33 cellular contexts compared by ENCODE assay signal in genomic region chr18:51957001-51957400, GRCh38.
"Had no signal": no experiment of that assay in that cellular context is flagged by ENCODE, and none has a peak within 500 bp of the region (broad histone marks: within the 10 kb centered on the region; RNA-seq: fewer than 3 reads in every experiment).

No MANE protein-coding gene starts in this region.

- H3K36me3 Mint-ChIP-seq: activated naive CD8-positive, alpha-beta T cell had no signal

- DNase-seq: activated CD4-positive, alpha-beta T cell treated with anti-CD3 and anti-CD28 coated beads for 1 hour; activated CD4-positive, alpha-beta T cell treated with anti-CD3 and anti-CD28 coated beads for 48 hours; activated CD4-positive, alpha-beta T cell treated with anti-CD3 and anti-CD28 coated beads, Interleukin-2, amount 50 U/mL, for 1 hour; activated CD4-positive, alpha-beta T cell treated with anti-CD3 and anti-CD28 coated beads, Interleukin-2, amount 50 U/mL, for 48 hours; activated CD4-positive, CD25-positive, alpha-beta regulatory T cell; activated CD8-positive, alpha-beta memory T cell treated with anti-CD3 and anti-CD28 coated beads for 24 hours; activated CD8-positive, alpha-beta T cell treated with anti-CD3 and anti-CD28 coated beads for 36 hours; activated effector memory CD4-positive, alpha-beta T cell treated with Interleukin-2 at 50 U/mL for 16 hours; activated gamma-delta T cell treated with Interleukin-2 at 50 U/mL for 16 hours; activated naive CD4-positive, alpha-beta T cell treated with anti-CD3 and anti-CD28 coated beads, Interleukin-2, amount 50 U/mL, for 16 hours; activated naive CD4-positive, alpha-beta T cell treated with Interleukin-2 at 50 U/mL for 16 hours; activated T-cell treated with anti-CD3 and anti-CD28 coated beads, Interleukin-2, amount 50 U/mL, for 4 hours; amniotic stem cell; anterior cingulate cortex; brain microvascular endothelial cell; dorsolateral prefrontal cortex; effector memory CD4-positive, alpha-beta T cell; erythroblast; foreskin keratinocyte; gastrocnemius medialis; glutamatergic neuron; heart left ventricle; T-helper 1 cell; T-helper 17 cell; T1000; WERI-Rb-1 had no signal

- H3K9me3 ChIP-seq: esophagus muscularis mucosa, gastrocnemius medialis, heart left ventricle had no signal

- H3K4me1 ChIP-seq: esophagus muscularis mucosa, foreskin keratinocyte, gastrocnemius medialis, heart left ventricle had no signal

- H3K27me3 Mint-ChIP-seq: activated CD8-positive, alpha-beta T cell treated with anti-CD3 and anti-CD28 coated beads for 36 hours; activated naive CD8-positive, alpha-beta T cell; activated T-helper 17 cell treated with anti-CD3 and anti-CD28 coated beads, Interleukin-2, amount 50 U/mL, for 72 hours; central memory CD8-positive, alpha-beta T cell; dendritic cell treated with granulocyte-macrophage colony-stimulating factor and Interleukin-4, amounts not matched to agents 40 ng/mL and 50 ng/mL, for 4 days; T-helper 17 cell had no signal

- H3K9me3 Mint-ChIP-seq: activated CD8-positive, alpha-beta T cell treated with anti-CD3 and anti-CD28 coated beads for 36 hours had no signal

- H3K27me3 ChIP-seq: brain microvascular endothelial cell, dorsolateral prefrontal cortex, esophagus muscularis mucosa, foreskin keratinocyte, gastrocnemius medialis, heart left ventricle had no signal

- H3K4me1 Mint-ChIP-seq: activated T-helper 17 cell treated with anti-CD3 and anti-CD28 coated beads, Interleukin-2, amount 50 U/mL, for 72 hours; central memory CD8-positive, alpha-beta T cell; T-helper 17 cell had no signal

- H3K4me3 ChIP-seq: coronary artery, dorsolateral prefrontal cortex, esophagus muscularis mucosa, gastrocnemius medialis, heart left ventricle had no signal

- H3K27ac ChIP-seq: brain microvascular endothelial cell, coronary artery, dorsolateral prefrontal cortex, esophagus muscularis mucosa, foreskin keratinocyte, gastrocnemius medialis, heart left ventricle, WERI-Rb-1 had no signal

- ATAC-seq: activated CD8-positive, alpha-beta T cell treated with anti-CD3 and anti-CD28 coated beads for 36 hours; activated T-cell treated with anti-CD3 and anti-CD28 coated beads, Interleukin-2, amount 50 U/mL, for 4 hours; activated T-helper 17 cell treated with anti-CD3 and anti-CD28 coated beads, Interleukin-2, amount 50 U/mL, for 72 hours; foreskin keratinocyte; gastrocnemius medialis; heart left ventricle; T-helper 17 cell had no signal

- H3K27ac Mint-ChIP-seq: activated CD8-positive, alpha-beta T cell treated with anti-CD3 and anti-CD28 coated beads for 36 hours; activated naive CD8-positive, alpha-beta T cell; activated T-helper 17 cell treated with anti-CD3 and anti-CD28 coated beads, Interleukin-2, amount 50 U/mL, for 72 hours; dendritic cell treated with granulocyte-macrophage colony-stimulating factor and Interleukin-4, amounts not matched to agents 40 ng/mL and 50 ng/mL, for 4 days; T-helper 17 cell; T-helper 2 cell treated with Interferon-gamma antibody and Interleukin-4, amounts not matched to agents 5 μg/mL and 100 μg/mL, for 36 hours had no signal

- H3K36me3 ChIP-seq: brain microvascular endothelial cell, esophagus muscularis mucosa, gastrocnemius medialis, heart left ventricle, WERI-Rb-1 had no signal

- H3K4me3 Mint-ChIP-seq: activated CD8-positive, alpha-beta T cell treated with anti-CD3 and anti-CD28 coated beads for 36 hours; activated naive CD8-positive, alpha-beta T cell; activated T-cell treated with anti-CD3 and anti-CD28 coated beads, Interleukin-2, amount 50 U/mL, for 4 hours; activated T-helper 17 cell treated with anti-CD3 and anti-CD28 coated beads, Interleukin-2, amount 50 U/mL, for 72 hours; central memory CD8-positive, alpha-beta T cell; dendritic cell treated with granulocyte-macrophage colony-stimulating factor and Interleukin-4, amounts not matched to agents 40 ng/mL and 50 ng/mL, for 4 days; T-helper 17 cell; T-helper 2 cell treated with Interferon-gamma antibody and Interleukin-4, amounts not matched to agents 5 μg/mL and 100 μg/mL, for 36 hours had no signal
